In genomic region chr13:39263531-39263930, GRCh38 we compare ENCODE assay signal across 11 cellular contexts.
DNase-seq lines count a peak whose midpoint lies in the region; ATAC-seq, FAIRE-seq and TF ChIP-seq lines count a peak whose summit lies in the region.
"Had no signal": no experiment of that assay in that cellular context is flagged by ENCODE, and none has a peak within 500 bp of the region (broad histone marks: within the 10 kb centered on the region; RNA-seq: fewer than 3 reads in every experiment).

No MANE protein-coding gene starts in this region.

- no peaks in the 10 kb centered on the region for H3K27me3 ChIP-seq in GM12878 (replicated peaks in 1 of 2; ENCODE audit: control insufficient read depth in 2 of 2, insufficient read depth in 2 of 2, low read length in 1 of 2)
- peaks cover 6% of the 10 kb centered on the region for H3K27me3 ChIP-seq in osteoblast (ENCODE audit: insufficient read depth, low read length)
- H3K27me3 ChIP-seq: BLaER1 treated with 17β-estradiol and CSF1 and Interleukin-3, amounts not matched to agents 10 nM and 100 nM had no signal

- H3K36me3 ChIP-seq in GM12878 (ENCODE audit: control insufficient read depth in 2 of 2, insufficient read depth in 2 of 2, low read length in 1 of 2) (no peaks in the 10 kb centered on the region), osteoblast (ENCODE audit: insufficient read depth, low read length) (no peaks in the 10 kb centered on the region)
- H3K36me3 ChIP-seq: BLaER1 treated with 17β-estradiol and CSF1 and Interleukin-3, amounts not matched to agents 10 nM and 100 nM had no signal

- no peak for ATAC-seq in GM12878
- no peak for ATAC-seq in GM19351 (IDR thresholded peaks at IDR 0.05; ENCODE audit: unreplicated experiment)

- CTCF ChIA-PET in GM12878 (lab: Yijun Ruan, JAX), result interaction anchor here (0.8 to 8.6 kb wide), 10 partner anchors 11 to 353 kb away, joined by 3 to 119 read pairs (median 8); no protein-coding TSS in a partner anchor

- in situ Hi-C loops in GM12878 (cut with MboI), result loop anchor here (5.0 kb wide), 2 partner anchors 221 to 344 kb away; no protein-coding TSS in a partner anchor

- TF ChIP-seq EP300 in GM12878 (IDR thresholded peaks at IDR 0.05; ENCODE audit: borderline replicate concordance in 1 of 2, control insufficient read depth in 1 of 2, low read depth in 2 of 2, low read length in 2 of 2), result no peak

- POLR2A ChIA-PET in GM12878 (lab: Charles Lee), result no interaction called here

- H3K9ac ChIP-seq in GM12878 (ENCODE audit: control insufficient read depth, insufficient read depth, low read length), result no peak overlapping the region
- H3K9ac ChIP-seq: BLaER1 treated with 17β-estradiol and CSF1 and Interleukin-3, amounts not matched to agents 10 nM and 100 nM had no signal

- no peak overlapping the region for H3K4me2 ChIP-seq in GM12878 (ENCODE audit: control insufficient read depth, insufficient read depth)
- H3K4me2 ChIP-seq in osteoblast (ENCODE audit: insufficient read depth, low read length), result no peak overlapping the region
- H3K4me2 ChIP-seq: BLaER1 treated with 17β-estradiol and CSF1 and Interleukin-3, amounts not matched to agents 10 nM and 100 nM had no signal

- H3K4me3 ChIP-seq in GM12878 (no peak overlapping the region), osteoblast (ENCODE audit: insufficient read depth, low read length) (no peak overlapping the region)
- H3K4me3 ChIP-seq: BLaER1 treated with 17β-estradiol and CSF1 and Interleukin-3, amounts not matched to agents 10 nM and 100 nM had no signal

- intact Hi-C loops in GM12878 (cut with micrococcal nuclease; ENCODE audit: unreplicated experiment), result loop anchor here (1.0 kb wide), 2 partner anchors 118 to 212 kb away; no protein-coding TSS in a partner anchor

- H3K27ac ChIP-seq in GM12878 (ENCODE audit: control insufficient read depth, insufficient read depth), result no peak overlapping the region
- no peak overlapping the region for H3K27ac ChIP-seq in osteoblast (ENCODE audit: low read depth, low read length)
- H3K27ac ChIP-seq: BLaER1 treated with 17β-estradiol and CSF1 and Interleukin-3, amounts not matched to agents 10 nM and 100 nM had no signal

- RAD21 ChIA-PET in GM12878 (lab: Charles Lee; ENCODE audit: unreplicated experiment), result interaction anchor here (1.0 to 8.2 kb wide), 2 partner anchors 115 to 119 kb away, joined by 3 to 58 read pairs; no protein-coding TSS in a partner anchor

- H2AFZ ChIP-seq in GM12878 (ENCODE audit: control insufficient read depth, low read depth, low read length) (no peak overlapping the region), osteoblast (ENCODE audit: low read length) (no peak overlapping the region)

- BruUV-seq in GM12878 (replicated peaks; lab: Mats Ljungman, UMichigan), result no TSS peak

- FAIRE-seq in GM12878 (lab: Jason Lieb, UNC), result no peak
- no peak for FAIRE-seq in GM12892 (lab: Jason Lieb, UNC)
- FAIRE-seq: G401.6, HTR-8/SVneo had no signal

- H3K79me2 ChIP-seq in GM12878 (ENCODE audit: control insufficient read depth, insufficient read depth, low read length), result no peaks in the 10 kb centered on the region
- no peaks in the 10 kb centered on the region for H3K79me2 ChIP-seq in osteoblast (ENCODE audit: insufficient read depth, low read length)

- TF ChIP-seq CTCF in GM12878 (IDR thresholded peaks at IDR 0.05 in 2 of 3, conservative IDR thresholded peaks at IDR 0.05 in 1 of 3; ENCODE audit: control insufficient read depth in 2 of 3, extremely low read depth in 1 of 3, insufficient read depth in 1 of 3, low read depth in 3 of 3, low read length in 3 of 3), result no peak
- no peak for TF ChIP-seq CTCF in osteoblast (IDR thresholded peaks at IDR 0.05; ENCODE audit: extremely low read depth, low read depth, low read length)

- WGBS in GM12878 (ENCODE audit: insufficient coverage, insufficient replicate concordance, low lambda C conversion rate, missing lambda C conversion rate), result 0% methylated on average over 2 of the region's 2 CpGs

- TF ChIP-seq RAD21 in GM12878 (IDR thresholded peaks at IDR 0.05; ENCODE audit: insufficient read depth, low read depth, low read length), result no peak

- DNase-seq in COLO829 (ENCODE audit: low spot score), result peak; percentile 8
- no peak for DNase-seq in GM12878 (ENCODE audit: low read depth, low spot score)
- DNase-seq in foreskin melanocyte, result peak; percentile 22
- peak; percentile 26 for DNase-seq in osteoblast (ENCODE audit: insufficient read length, low spot score, missing footprints)
- no peak for DNase-seq in HuH-7 (ENCODE audit: low spot score)
- DNase-seq in GM12892 (ENCODE audit: insufficient read length), result no peak
- DNase-seq: DMS79 had no signal

- no peaks in the 10 kb centered on the region for H3K9me3 ChIP-seq in GM12878 (replicated peaks; ENCODE audit: control insufficient read depth, insufficient read depth, low read length)
- peaks cover 2% of the 10 kb centered on the region for H3K9me3 ChIP-seq in osteoblast (ENCODE audit: low read depth, low read length)
- H3K9me3 ChIP-seq: BLaER1 treated with 17β-estradiol and CSF1 and Interleukin-3, amounts not matched to agents 10 nM and 100 nM had no signal

- H3K4me1 ChIP-seq in GM12878 (ENCODE audit: control insufficient read depth, insufficient read depth, low read length) (no peaks in the 10 kb centered on the region), osteoblast (ENCODE audit: insufficient read depth, low read length) (no peaks in the 10 kb centered on the region)
- H3K4me1 ChIP-seq: BLaER1 treated with 17β-estradiol and CSF1 and Interleukin-3, amounts not matched to agents 10 nM and 100 nM had no signal

- H4K20me1 ChIP-seq in GM12878 (ENCODE audit: control insufficient read depth, insufficient read depth) (no peaks in the 10 kb centered on the region; the same call in 1 of the 2 replicates), osteoblast (ENCODE audit: insufficient read depth, low read length) (no peaks in the 10 kb centered on the region)
- H4K20me1 ChIP-seq: BLaER1 treated with 17β-estradiol and CSF1 and Interleukin-3, amounts not matched to agents 10 nM and 100 nM had no signal

- TF ChIP-seq POLR2A in GM12878 (IDR thresholded peaks at IDR 0.05; ENCODE audit: low read depth, low read length) (no peak), GM12892 (IDR thresholded peaks at IDR 0.05; ENCODE audit: low read depth, low read length) (no peak)

- SMC1A ChIA-PET in GM12878 (lab: Charles Lee; ENCODE audit: uncharacterized antibody, unreplicated experiment), result interaction anchor here (0.6 to 8.4 kb wide), 7 partner anchors 11 to 349 kb away, joined by 3 to 90 read pairs (median 4); no protein-coding TSS in a partner anchor

TF ChIP-seq in GM12878, 131 proteins besides CTCF, POLR2A, EP300 and RAD21:
- TF ChIP-seq SP1 (IDR thresholded peaks at IDR 0.05; ENCODE audit: low read depth, low read length) (no peak), SREBF1 (IDR thresholded peaks at IDR 0.05; ENCODE audit: low read length) (0 out of 2 replicates have a peak, but pooled peaks have one; percentile 7)

Comparison
In these comparisons a context has a peak if more than half of its experiments do, and no peak if none do; other contexts are left out.
1. DNase-seq: peak in COLO829 (single experiment), foreskin melanocyte (single experiment) and osteoblast (single experiment); none in GM12878 (single experiment), HuH-7 (single experiment) and GM12892 (single experiment).